9 cellular contexts compared by ENCODE assay signal in genomic region chr14:22847661-22848341, GRCh38. TPM values are rescaled to one million over a fixed set of nuclear protein-coding genes. Genes with fewer than 3 reads are reported as not detected.
DNase-seq lines count a peak whose midpoint lies in the region; ATAC-seq and TF ChIP-seq lines count a peak whose summit lies in the region.
"Had no signal": no experiment of that assay in that cellular context is flagged by ENCODE, and none has a peak within 500 bp of the region (broad histone marks: within the 10 kb centered on the region; RNA-seq: fewer than 3 reads in every experiment).

No MANE protein-coding gene starts in this region.

- no peaks in the 10 kb centered on the region for H3K9me3 ChIP-seq in cardiac muscle cell (ENCODE audit: low read depth)
- H3K9me3 ChIP-seq in upper lobe of left lung: no peaks in the 10 kb centered on the region

- H3K36me3 ChIP-seq in cardiac muscle cell (no peaks in the 10 kb centered on the region), upper lobe of left lung (peaks cover 31 to 44% (median 35%) of the 10 kb centered on the region in 4 donors)

- TF ChIP-seq CTCF in cardiac muscle cell (IDR thresholded peaks at IDR 0.05; ENCODE audit: low read depth, low read length) (peak; percentile 11), upper lobe of left lung (IDR thresholded peaks at IDR 0.05) (no peak)

- no peak overlapping the region for H3K27ac ChIP-seq in cardiac muscle cell
- peak overlapping the region; percentile 54 for H3K27ac ChIP-seq in cingulate gyrus (ENCODE audit: low read depth, low read length)
- peak overlapping the region; percentile 72 to 82 (median 78) for H3K27ac ChIP-seq in upper lobe of left lung

- TF ChIP-seq POLR2A in upper lobe of left lung (IDR thresholded peaks at IDR 0.05): peak in 1 of 4 donors; percentile 6

- H3K4me3 ChIP-seq in cardiac muscle cell (no peak overlapping the region), upper lobe of left lung (peak overlapping the region in 1 of 4 donors; percentile 7)

- H3K27me3 ChIP-seq in cardiac muscle cell (no peaks in the 10 kb centered on the region), upper lobe of left lung (no peaks in the 10 kb centered on the region)

- no peak for TF ChIP-seq EP300 in upper lobe of left lung (IDR thresholded peaks at IDR 0.05)

- no peaks in the 10 kb centered on the region for H3K4me1 ChIP-seq in cardiac muscle cell (ENCODE audit: low read depth)
- peaks cover 21 to 47% (median 40%) of the 10 kb centered on the region in 4 donors for H3K4me1 ChIP-seq in upper lobe of left lung

- intact Hi-C loops in Right ventricle myocardium inferior (cut with DNase I): no loop called here

- ATAC-seq in Right ventricle myocardium inferior: no peak
- no peak for ATAC-seq in upper lobe of left lung (ENCODE audit: low FRiP score in 2 of 2)
- ATAC-seq in HG02885 (IDR thresholded peaks at IDR 0.05; ENCODE audit: poor library complexity, unreplicated experiment): no peak

- 35 to 55% methylated on average over 10 to 14 of the region's 14 CpGs for WGBS in upper lobe of left lung, 2 donors

- DNase-seq in cardiac muscle cell (ENCODE audit: low read depth in 1 of 2, low spot score in 1 of 2) (peak in 1 of 2 donors; percentile 75), Right ventricle myocardium inferior (ENCODE audit: missing footprints) (no peak), medulla oblongata (ENCODE audit: extremely low spot score) (peak; percentile 21), upper lobe of left lung (no peak), cerebellar cortex (ENCODE audit: low spot score) (no peak)
- no peak for DNase-seq in activated CD4-positive, CD25-positive, alpha-beta regulatory T cell treated with anti-CD3 and anti-CD28 coated beads, Interleukin-2, amount 50 U/mL, for 72 hours
- DNase-seq: cortex of kidney had no signal

RNA-seq across cellular contexts. Expression of gene MMP14, which starts 11.4 kb away (rescaled TPM):
- total RNA-seq in cardiac muscle cell (24.6 and 48.1 TPM in 2 replicates), Right ventricle myocardium inferior (26.0 TPM), upper lobe of left lung (100 to 1,000 TPM in 3 of 6 donors, 10 to 100 TPM in 3; 53.4 to 157 (median 104) TPM)
- polyA plus RNA-seq in cardiac muscle cell: 1.8 and 6.3 TPM in 2 replicates

RNA-seq across cellular contexts. Expression of gene MRPL52, which starts 18.1 kb away (rescaled TPM):
- total RNA-seq in cardiac muscle cell (58.0 and 97.9 TPM in 2 replicates), Right ventricle myocardium inferior (110 TPM), upper lobe of left lung (10 to 100 TPM in 5 of 6 donors, 1 to 10 TPM in 1; 9.4 to 88.2 (median 34.1) TPM)
- 246 and 259 TPM in 2 replicates for polyA plus RNA-seq in cardiac muscle cell

RNA-seq across cellular contexts. Expression of gene LRP10, which starts 23.7 kb away (rescaled TPM):
- total RNA-seq in cardiac muscle cell: 40.8 and 47.1 TPM in 2 replicates
- polyA plus RNA-seq in cardiac muscle cell: 58.6 and 62.7 TPM in 2 replicates
- 59.2 TPM for total RNA-seq in Right ventricle myocardium inferior
- total RNA-seq in upper lobe of left lung: 100 to 1,000 TPM in 5 of 6 donors, 10 to 100 TPM in 1; 90.2 to 169 (median 149) TPM

RNA-seq across cellular contexts. Expression of gene SLC7A7, which starts 32.6 kb away (rescaled TPM):
- total RNA-seq in cardiac muscle cell: 1.3 and 2.3 TPM in 2 replicates
- polyA plus RNA-seq in cardiac muscle cell: 1.4 and 1.9 TPM in 2 replicates
- total RNA-seq in Right ventricle myocardium inferior: 5.8 TPM
- 100 to 1,000 TPM in 2 of 6 donors, 10 to 100 TPM in 4; 55.0 to 120 (median 99.1) TPM for total RNA-seq in upper lobe of left lung

RNA-seq across cellular contexts. Expression of gene REM2, which starts 35.2 kb away (rescaled TPM):
- total RNA-seq in cardiac muscle cell (1.6 and 5.1 TPM in 2 replicates), Right ventricle myocardium inferior (not detected), upper lobe of left lung (1 to 10 TPM; 1.0 to 6.3 (median 1.2) TPM)
- polyA plus RNA-seq in cardiac muscle cell: 2.7 and 7.1 TPM in 2 replicates
